8 cellular contexts compared by ENCODE assay signal in the genomic region with DNA sequence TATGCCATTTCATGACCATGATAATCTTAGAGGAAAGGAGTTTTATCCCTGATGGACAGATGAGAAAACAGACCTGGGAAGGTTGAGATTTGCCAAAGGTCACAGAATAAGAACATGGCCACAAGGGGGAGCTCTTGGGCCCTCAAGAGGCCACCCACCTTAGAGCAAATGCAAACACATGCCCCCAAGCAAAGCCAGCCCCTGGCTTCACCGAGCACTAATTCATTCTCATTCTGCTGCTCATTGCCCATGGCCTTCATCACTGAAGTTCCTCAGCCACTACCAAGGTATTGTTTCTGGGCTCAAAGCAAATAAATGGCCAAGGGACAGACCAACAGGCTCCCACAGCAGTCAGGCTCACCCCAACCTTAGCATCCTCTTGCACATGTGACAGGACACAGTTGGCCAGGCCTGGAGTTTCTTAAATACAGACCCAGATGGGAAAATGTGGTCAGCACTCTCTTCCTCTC. TPM values are rescaled to one million over a fixed set of nuclear protein-coding genes. Genes with fewer than 3 reads are reported as not detected.
DNase-seq lines count a peak whose midpoint lies in the region; ATAC-seq, FAIRE-seq and TF ChIP-seq lines count a peak whose summit lies in the region.

No MANE protein-coding gene starts in this region.

- ATAC-seq in mucosa of descending colon (peak; percentile 58), HG02938 (IDR thresholded peaks at IDR 0.05; ENCODE audit: unreplicated experiment) (no peak)
- peak; percentile 74 for ATAC-seq in stimulated activated memory B cell treated with anti-CD40 and anti-IgM and Interleukin-4, amounts not matched to agents 10 μg/mL and 1 μg/mL and 100 μg/mL, for 72 hours

- H4K20me1 ChIP-seq in GM23248 (ENCODE audit: insufficient read depth), result no peaks in the 10 kb centered on the region
- no peaks in the 10 kb centered on the region for H4K20me1 ChIP-seq in H1 (replicated peaks in 1 of 2; ENCODE audit: control insufficient read depth in 1 of 2, insufficient read depth in 2 of 2, low read length in 2 of 2)

- H2AFZ ChIP-seq in GM23248 (no peak overlapping the region), H1 (ENCODE audit: low read length) (no peak overlapping the region)

- H3K9me3 ChIP-seq in GM23248 (ENCODE audit: low read depth) (no peaks in the 10 kb centered on the region), H1 (ENCODE audit: insufficient read depth in 2 of 2, low read depth in 1 of 2, low read length in 1 of 2) (no peaks in the 10 kb centered on the region), mucosa of descending colon (no peaks in the 10 kb centered on the region)

- H2BK15ac ChIP-seq in H1 (ENCODE audit: low read length), result peak overlapping the region; percentile 48; the same call in 1 of the 2 replicates

- no peak overlapping the region for H2BK120ac ChIP-seq in H1 (replicated peaks; ENCODE audit: low read depth, low read length)

- peak overlapping the region; percentile 34 for H3K4ac ChIP-seq in H1 (replicated peaks; ENCODE audit: insufficient read length, low read depth, low read length)

- H3K9me2 ChIP-seq in GM23248 (ENCODE audit: insufficient read depth), result no peaks in the 10 kb centered on the region

- in situ Hi-C loops in GM23248 (cut with MboI), result loop anchor here (5.0 kb wide), 1 partner anchor 116 kb away; no protein-coding TSS in a partner anchor

- H3K4me3 ChIP-seq in GM23248 (peak overlapping the region; percentile 14; the same call in 1 of the 2 replicates), H1 (ENCODE audit: extremely low read depth in 1 of 4, insufficient read depth in 2 of 4, low read depth in 3 of 4, low read length in 4 of 4) (no peak overlapping the region), mucosa of descending colon (no peak overlapping the region)

- H3K4me1 Mint-ChIP-seq in stimulated activated memory B cell treated with anti-CD40 and anti-IgM and Interleukin-4, amounts not matched to agents 10 μg/mL and 1 μg/mL and 100 μg/mL, for 72 hours, result peaks cover 43% of the 10 kb centered on the region

- peak; percentile 85 to 89 for TF ChIP-seq RAD21 in H1 (IDR thresholded peaks at IDR 0.05 in 1 of 2, conservative IDR thresholded peaks at IDR 0.05 in 1 of 2; ENCODE audit: low read depth in 2 of 2, low read length in 2 of 2)

- POLR2A ChIA-PET in H1 (lab: Charles Lee; ENCODE audit: partially characterized antibody), result interaction anchor here (0.6 to 6.6 kb wide), 5 partner anchors 10 to 117 kb away, joined by 3 to 57 read pairs (median 3); no protein-coding TSS in a partner anchor

- no peak overlapping the region for H4K91ac ChIP-seq in H1 (replicated peaks; ENCODE audit: insufficient read length, low read length)

- CTCF ChIA-PET in H1 (lab: Charles Lee; ENCODE audit: partially characterized antibody), result interaction anchor here (0.8 to 16.4 kb wide), 43 partner anchors 11 to 615 kb away, joined by 3 to 363 read pairs (median 5); a partner anchor contains a TSS

- TF ChIP-seq POLR2A in H1 (IDR thresholded peaks at IDR 0.05; ENCODE audit: control extremely low read depth in 1 of 2, low read depth in 2 of 2, low read length in 2 of 2), result no peak

- no peaks in the 10 kb centered on the region for H3K27me3 Mint-ChIP-seq in stimulated activated memory B cell treated with anti-CD40 and anti-IgM and Interleukin-4, amounts not matched to agents 10 μg/mL and 1 μg/mL and 100 μg/mL, for 72 hours

- H3K79me1 ChIP-seq in H1 (ENCODE audit: low read depth, low read length), result peaks cover 4% of the 10 kb centered on the region; the same call in 1 of the 2 replicates

- no peak overlapping the region for H3K23ac ChIP-seq in H1 (ENCODE audit: insufficient read length)

- H4K5ac ChIP-seq in H1 (ENCODE audit: insufficient read length, low read depth, low read length), result no peak overlapping the region

- no peak overlapping the region; the same call in 1 of the 2 replicates for H3K18ac ChIP-seq in H1 (ENCODE audit: extremely low read depth, low read length)

- FAIRE-seq in D721Med (lab: Jason Lieb, UNC), result peak; percentile 6
- peak; percentile 89 for FAIRE-seq in H1 (lab: Jason Lieb, UNC)

- H3K27me3 ChIP-seq in GM23248 (replicated peaks; ENCODE audit: insufficient read depth), result no peaks in the 10 kb centered on the region
- no peaks in the 10 kb centered on the region for H3K27me3 ChIP-seq in H1 (replicated peaks in 1 of 4; ENCODE audit: control insufficient read depth in 3 of 4, extremely low read depth in 1 of 4, insufficient read depth in 3 of 4, low read length in 3 of 4)

- DNase-seq in D721Med (ENCODE audit: insufficient read length, low spot score) (peak; percentile 33), GM23248 (peak; percentile 88), NCI-H2171 treated with DMSO at 0.1 percent for 48 hours (lab: John Stamatoyannopoulos, UW) (peak; percentile 34), H1 (ENCODE audit: low read depth in 1 of 2, low spot score in 2 of 2) (peak in 1 of 2 experiments; percentile 90), mucosa of descending colon (peak in 2 of 3 donors; percentile 61 to 96)
- DNase-seq in activated CD4-positive, alpha-beta T cell treated with anti-CD3 and anti-CD28 coated beads, Interleukin-2, amount 50 U/mL, for 1 hour, result peak; percentile 47

- H2AK5ac ChIP-seq in H1 (ENCODE audit: low read depth, low read length), result no peak overlapping the region

- TF ChIP-seq CTCF in D721Med (IDR thresholded peaks at IDR 0.05; ENCODE audit: insufficient read depth, missing control alignments) (peak; percentile 72), H1 (IDR thresholded peaks at IDR 0.05; ENCODE audit: control extremely low read depth in 1 of 3, insufficient read depth in 1 of 3, low read depth in 1 of 3, low read length in 3 of 3) (peak; percentile 61 to 89 (median 82)), mucosa of descending colon (IDR thresholded peaks at IDR 0.05) (peak; percentile 48)

- H3K23me2 ChIP-seq in H1 (ENCODE audit: low read depth, low read length), result no peaks in the 10 kb centered on the region

- H3K4me1 ChIP-seq in GM23248 (ENCODE audit: insufficient read depth) (peaks cover 19% of the 10 kb centered on the region), H1 (replicated peaks in 1 of 4; ENCODE audit: control insufficient read depth in 3 of 4, insufficient read depth in 4 of 4, low read length in 3 of 4) (peaks cover 0 to 11% (median 2%) of the 10 kb centered on the region in 4 experiments; a peak in 4 of 7 replicates), mucosa of descending colon (ENCODE audit: low read depth) (peaks cover 4% of the 10 kb centered on the region)

- no peak overlapping the region for H2BK12ac ChIP-seq in H1 (ENCODE audit: low read depth, low read length)

- H3K56ac ChIP-seq in H1 (replicated peaks; ENCODE audit: insufficient read length, low read depth, low read length), result no peak overlapping the region

- peaks cover 26% of the 10 kb centered on the region for H3F3A ChIP-seq in GM23248 (ENCODE audit: insufficient read depth)

- H2BK20ac ChIP-seq in H1 (ENCODE audit: low read length), result 0 out of 2 replicates have a peak overlapping the region, but pooled peaks have one; percentile 17

- H3K9ac ChIP-seq in GM23248 (peak overlapping the region; percentile 55; the same call in 1 of the 2 replicates), H1 (replicated peaks in 1 of 4; ENCODE audit: extremely low read depth in 1 of 4, low read depth in 3 of 4, low read length in 3 of 4) (no peak overlapping the region)

- intact Hi-C loops in mucosa of descending colon (cut with DNase I, micrococcal nuclease), result loop anchor here in 1 of 2 donors (10.0 kb wide), 1 partner anchor 88 kb away; no protein-coding TSS in a partner anchor

- H3K79me2 ChIP-seq in GM23248 (ENCODE audit: insufficient read depth) (peaks cover 17% of the 10 kb centered on the region), H1 (ENCODE audit: control insufficient read depth in 1 of 2, insufficient read depth in 2 of 2, low read length in 2 of 2) (peaks cover 0 to 12% of the 10 kb centered on the region in 2 experiments; a peak in 1 of 4 replicates)

- 6 to 14% methylated on average over 1 of the region's 1 CpG for WGBS in GM23248 (ENCODE audit: low coverage in 1 of 2, low lambda C conversion rate in 2 of 2, missing lambda C conversion rate in 2 of 2), 2 experiments
- WGBS in H1 (ENCODE audit: extremely low coverage in 1 of 2, insufficient coverage in 1 of 2, insufficient read length in 1 of 2, insufficient replicate concordance in 2 of 2, low coverage in 1 of 2, low lambda C conversion rate in 2 of 2, missing lambda C conversion rate in 1 of 2), 2 experiments, result 43% methylated on average over 1 of the region's 1 CpG; no CpG with 5 or more reads in 1 of the 2 experiments

- H3K27ac ChIP-seq in GM23248, result peak overlapping the region; percentile 65
- H3K27ac ChIP-seq in H1 (ENCODE audit: low read depth, low read length), result no peak overlapping the region

- H3K36me3 Mint-ChIP-seq in stimulated activated memory B cell treated with anti-CD40 and anti-IgM and Interleukin-4, amounts not matched to agents 10 μg/mL and 1 μg/mL and 100 μg/mL, for 72 hours, result peaks cover 46% of the 10 kb centered on the region

- H2BK5ac ChIP-seq in H1 (ENCODE audit: low read depth, low read length), result 0 out of 2 replicates have a peak overlapping the region, but pooled peaks have one; percentile 50

- peak overlapping the region; percentile 60 for H3K4me2 ChIP-seq in GM23248 (ENCODE audit: unreplicated experiment)
- no peak overlapping the region for H3K4me2 ChIP-seq in H1 (ENCODE audit: insufficient read depth in 1 of 2, low read depth in 2 of 2, low read length in 2 of 2)

- H3K9me3 Mint-ChIP-seq in stimulated activated memory B cell treated with anti-CD40 and anti-IgM and Interleukin-4, amounts not matched to agents 10 μg/mL and 1 μg/mL and 100 μg/mL, for 72 hours, result no peaks in the 10 kb centered on the region

- no peak for TF ChIP-seq EP300 in H1 (IDR thresholded peaks at IDR 0.05; ENCODE audit: borderline replicate concordance in 1 of 2, low read depth in 2 of 2, low read length in 2 of 2)

- H3K14ac ChIP-seq in H1 (ENCODE audit: insufficient read length), result no peak overlapping the region

- peak overlapping the region; percentile 31 for H3K27ac Mint-ChIP-seq in stimulated activated memory B cell treated with anti-CD40 and anti-IgM and Interleukin-4, amounts not matched to agents 10 μg/mL and 1 μg/mL and 100 μg/mL, for 72 hours

- H3K4me3 Mint-ChIP-seq in stimulated activated memory B cell treated with anti-CD40 and anti-IgM and Interleukin-4, amounts not matched to agents 10 μg/mL and 1 μg/mL and 100 μg/mL, for 72 hours, result no peak overlapping the region

- H4K8ac ChIP-seq in H1 (ENCODE audit: extremely low read depth, insufficient read depth, low read length), result no peak overlapping the region

- H3K36me3 ChIP-seq in GM23248 (ENCODE audit: low read depth) (no peaks in the 10 kb centered on the region; the same call in 1 of the 2 replicates), H1 (ENCODE audit: control insufficient read depth in 2 of 4, insufficient read depth in 4 of 4, low read length in 3 of 4) (peaks cover 5 to 42% (median 18%) of the 10 kb centered on the region in 4 experiments), mucosa of descending colon (ENCODE audit: low read depth) (no peaks in the 10 kb centered on the region)

RNA-seq across cellular contexts. Expression of a gene that starts 44.2 kb away (rescaled TPM):
- total RNA-seq in GM23248 (2014; rRNA removed; shearing (Covaris generic)), result 16.3 and 32.0 TPM in 2 replicates
- polyA plus RNA-seq in GM23248 (2016; fragmentation: Nextera tagmentation; extraction: Ambion mirVana) (143 and 147 TPM in 2 replicates), H1 (2011; rRNA removed) (169 and 199 TPM in 2 replicates)
- 245 and 264 TPM in 2 replicates for total RNA-seq in H1 (2021; fragmentation: NEBNext Ultra II Directional; extraction: Animal tissue kit (Norgen Biotek cat#: 25700))
- polyA plus RNA-seq in H1 (2011; cell fraction: cytosol; rRNA removed), result 145 TPM
- 149 TPM for polyA plus RNA-seq in H1 (2011; cell fraction: nucleus; rRNA removed)
- polyA plus RNA-seq in H1 (2012, experiment 1 of 2), result 232 to 293 TPM (median 265 TPM) in 4 replicates
- polyA plus RNA-seq in H1 (2012, experiment 2 of 2), result 278 TPM
- 242 TPM for polyA plus RNA-seq in H1 (2013, experiment 1 of 2)
- 244 TPM for polyA plus RNA-seq in H1 (2013, experiment 2 of 2)
- 142 and 150 TPM in 2 replicates for polyA minus RNA-seq in H1 (2011; rRNA and poly(A)+ RNA removed)
- 109 TPM for polyA minus RNA-seq in H1 (2011; cell fraction: cytosol; rRNA and poly(A)+ RNA removed)
- polyA minus RNA-seq in H1 (2011; cell fraction: nucleus; rRNA and poly(A)+ RNA removed), result 70.1 TPM
- total RNA-seq in mucosa of descending colon, result 100 to 1,000 TPM; 177 to 434 (median 373) TPM

RNA-seq across cellular contexts. Expression of a gene that starts 52.6 kb away (rescaled TPM):
- total RNA-seq in GM23248 (2014; rRNA removed; shearing (Covaris generic)), result not detected in 2 replicates
- polyA plus RNA-seq in GM23248 (2016; fragmentation: Nextera tagmentation; extraction: Ambion mirVana) (0.08 TPM in 1 of 2 replicates, not detected in the other), H1 (2011; rRNA removed) (0.30 and 0.33 TPM in 2 replicates)
- 0.27 TPM in 1 of 2 replicates, not detected in the other for total RNA-seq in H1 (2021; fragmentation: NEBNext Ultra II Directional; extraction: Animal tissue kit (Norgen Biotek cat#: 25700))
- polyA plus RNA-seq in H1 (2011; cell fraction: cytosol; rRNA removed), result 0.28 TPM
- polyA plus RNA-seq in H1 (2011; cell fraction: nucleus; rRNA removed), result 0.34 TPM
- polyA plus RNA-seq in H1 (2012, experiment 1 of 2), result 0.11 to 0.14 TPM (median 0.13 TPM) in 3 of 4 replicates, not detected in the other
- polyA plus RNA-seq in H1 (2012, experiment 2 of 2), result not detected
- polyA plus RNA-seq in H1 (2013, experiment 1 of 2), result 0.20 TPM
- polyA plus RNA-seq in H1 (2013, experiment 2 of 2), result 0.18 TPM
- polyA minus RNA-seq in H1 (2011; rRNA and poly(A)+ RNA removed), result 0.41 TPM in 1 of 2 replicates, not detected in the other
- not detected for polyA minus RNA-seq in H1 (2011; cell fraction: cytosol; rRNA and poly(A)+ RNA removed)
- not detected for polyA minus RNA-seq in H1 (2011; cell fraction: nucleus; rRNA and poly(A)+ RNA removed)
- total RNA-seq in mucosa of descending colon, result not detected
